In genomic region chr19:5495792-5496191, GRCh38 we compare ENCODE assay signal across 30 cellular contexts. TPM values are rescaled to one million over a fixed set of nuclear protein-coding genes. Genes with fewer than 3 reads are reported as not detected.
"Had no signal": no experiment of that assay in that cellular context is flagged by ENCODE, and none has a peak within 500 bp of the region (broad histone marks: within the 10 kb centered on the region; RNA-seq: fewer than 3 reads in every experiment).

No MANE protein-coding gene starts in this region.

- H3K9me3 ChIP-seq: neutrophil, ovary, psoas muscle, right lobe of liver, sigmoid colon, suprapubic skin, testis, transverse colon, upper lobe of right lung, uterus had no signal

- ATAC-seq: naive thymus-derived CD8-positive, alpha-beta T cell; psoas muscle; right cardiac atrium; stimulated activated memory B cell treated with anti-CD40 and anti-IgM and Interleukin-4, amounts not matched to agents 10 μg/mL and 1 μg/mL and 100 μg/mL, for 72 hours; stimulated activated naive CD8-positive, alpha-beta T cell treated with anti-CD3 and anti-CD28 coated beads, Interleukin-15, amount 100 ng/mL, for 72 hours; stimulated activated naive CD8-positive, alpha-beta T cell treated with anti-CD3 and anti-CD28 coated beads, Interleukin-15, Interleukin-2, amounts not matched to agents 100 U/mL and 50 U/mL, for 24 hours; upper lobe of right lung had no signal

- H3K4me3 ChIP-seq: neural progenitor cell, ovary, psoas muscle, right lobe of liver, sigmoid colon, suprapubic skin, testis, tibial artery, transverse colon, upper lobe of right lung, uterus had no signal

- H3K27ac ChIP-seq: neutrophil, ovary, parathyroid adenoma, psoas muscle, right lobe of liver, sigmoid colon, suprapubic skin, testis, tibial artery, transverse colon, upper lobe of right lung, uterus had no signal

- H3K9ac ChIP-seq: neural progenitor cell, parathyroid adenoma had no signal

- H3K79me2 ChIP-seq: parathyroid adenoma had no signal

- H3K27me3 ChIP-seq: ovary, right lobe of liver, testis had no signal

- DNase-seq: naive B cell; naive thymus-derived CD8-positive, alpha-beta T cell; nephron progenitor cell; nucleus accumbens; ovary; psoas muscle; right cardiac atrium; right lobe of liver; sigmoid colon; small intestine; stimulated activated CD4-positive, alpha-beta T cell treated with anti-CD3 and anti-CD28 coated beads, Interleukin-1b, Interleukin-23, amount 100 ng/mL, for 48 hours; stimulated activated CD4-positive, alpha-beta T cell treated with anti-CD3 and anti-CD28 coated beads, Interleukin-4, amount 100 ng/mL, for 1 hour; stimulated activated CD4-positive, alpha-beta T cell treated with anti-CD3 and anti-CD28 coated beads, Interleukin-4, amount 100 ng/mL, for 4 hours; stimulated activated CD8-positive, alpha-beta memory T cell treated with anti-CD3 and anti-CD28 coated beads, Interleukin-4, amount 100 ng/mL, for 48 hours; stimulated activated naive CD4-positive, alpha-beta T cell; stimulated activated naive CD8-positive, alpha-beta T cell treated with anti-CD3 and anti-CD28 coated beads, Interleukin-15, amount 100 ng/mL, for 72 hours; stimulated activated naive CD8-positive, alpha-beta T cell treated with anti-CD3 and anti-CD28 coated beads, Interleukin-15, Interleukin-2, amounts not matched to agents 100 U/mL and 50 U/mL, for 24 hours; substantia nigra; testis; tibial artery; transverse colon; upper lobe of right lung; uterus had no signal

- H2AFZ ChIP-seq: neural progenitor cell, parathyroid adenoma had no signal

- H3K36me3 ChIP-seq: neural progenitor cell, neutrophil, ovary, right lobe of liver, sigmoid colon, suprapubic skin, tibial artery, transverse colon, upper lobe of right lung, uterus had no signal

- H3K4me1 ChIP-seq: parathyroid adenoma, psoas muscle, right lobe of liver, sigmoid colon, suprapubic skin, testis, tibial artery, transverse colon, upper lobe of right lung, uterus had no signal

RNA-seq across cellular contexts. Expression of gene ZNRF4, which starts 40.6 kb away (rescaled TPM):
- polyA plus RNA-seq: naive thymus-derived CD8-positive, alpha-beta T cell; ovary; psoas muscle; right cardiac atrium; sigmoid colon; small intestine; thymus; urinary bladder had no signal
